ENCODE assay signal across 8 cellular contexts in genomic region chr1:145918144-145918991, GRCh38. TPM values are rescaled to one million over a fixed set of nuclear protein-coding genes. Genes with fewer than 3 reads are reported as not detected.
DNase-seq lines count a peak whose midpoint lies in the region; ATAC-seq, FAIRE-seq and TF ChIP-seq lines count a peak whose summit lies in the region.

TSS of gene PEX11B (minus strand) at chr1:145918717. CDS start at chr1:145918688, 29 bp downstream.

- H3K9me3 Mint-ChIP-seq in natural killer cell = no peaks in the 10 kb centered on the region

- FAIRE-seq in H54 (lab: Jason Lieb, UNC) = no peak

- H3K27ac Mint-ChIP-seq in natural killer cell = peak within 1 kb of the TSS; percentile 91 to 92

- intact Hi-C loops in natural killer cell (cut with micrococcal nuclease) = loop anchor here (2.0 kb wide), 3 partner anchors 46 to 120 kb away; partner anchors contain the start of genes ANKRD34A, PIAS3 and POLR3GL

- DNase-seq in Daoy (ENCODE audit: low read depth) (peak; percentile 84), H54 (ENCODE audit: insufficient read length, low spot score) (peak; percentile 57), LoVo (ENCODE audit: low spot score) (peak; percentile 86), RWPE1 (ENCODE audit: low spot score) (peak; percentile 87), fibroblast of mammary gland (ENCODE audit: low read depth) (peak; percentile 82), natural killer cell (peak; percentile 90)
- peak; percentile 85 to 89 for DNase-seq in activated T-helper 1 cell treated with anti-CD3 and anti-CD28 coated beads, Interleukin-2, amount 50 U/mL, for 16 hours (ENCODE audit: low read depth in 1 of 2, low spot score in 1 of 2)
- DNase-seq in stimulated activated naive CD4-positive, alpha-beta T cell treated with Interleukin-2 at 50 U/mL for 16 hours (lab: John Stamatoyannopoulos, UW) = peak; percentile 97

- peak within 1 kb of the TSS; percentile 92 for H3K27ac ChIP-seq in RWPE1

- peak; percentile 89 to 96 (median 89) for ATAC-seq in natural killer cell

- TF ChIP-seq POLR2A in H54 (IDR thresholded peaks at IDR 0.05; ENCODE audit: low read depth, low read length) = peak; percentile 72

- peak within 1 kb of the TSS; percentile 95 for H3K4me3 Mint-ChIP-seq in natural killer cell

- peak within 1 kb of the TSS; percentile 74 for H3K4me3 ChIP-seq in fibroblast of mammary gland (ENCODE audit: control insufficient read depth, low read depth, low read length)

- TF ChIP-seq CTCF in RWPE1 (conservative IDR thresholded peaks at IDR 0.05; ENCODE audit: low read depth) (no peak), fibroblast of mammary gland (conservative IDR thresholded peaks at IDR 0.05; ENCODE audit: control insufficient read depth, insufficient read depth, low read depth, low read length) (no peak), natural killer cell (IDR thresholded peaks at IDR 0.05) (no peak)

- CTCF ChIA-PET in RWPE1 (lab: Yijun Ruan, JAX) = interaction anchor here (1.1 to 1.7 kb wide), 3 partner anchors 9 to 73 kb away, joined by 3 to 6 read pairs (median 4); partner anchors contain the start of genes ITGA10, NUDT17 and RBM8A

- H3K27me3 Mint-ChIP-seq in natural killer cell (ENCODE audit: low read depth in 2 of 2) = no peaks in the 10 kb centered on the region

- H3K36me3 Mint-ChIP-seq in natural killer cell = peaks cover 16% of the 10 kb centered on the region

- POLR2A ChIA-PET in RWPE1 (lab: Yijun Ruan, JAX; ENCODE audit: low non-redundant PET) = no interaction called here

- peaks cover 33 to 43% of the 10 kb centered on the region in 2 donors for H3K4me1 Mint-ChIP-seq in natural killer cell

RNA-seq across cellular contexts. Expression of gene PEX11B, which starts in this region (rescaled TPM):
- total RNA-seq in Daoy (2014; rRNA removed; shearing (Covaris generic)) = 17.8 and 21.6 TPM in 2 replicates
- 10 to 100 TPM; 20.6 to 26.0 (median 24.9) TPM for total RNA-seq in natural killer cell

Comparison
In these comparisons a context has a peak if more than half of its experiments do, and no peak if none do; other contexts are left out.
1. Peak in every context shown above with its lines: DNase-seq, ATAC-seq, H3K4me3 ChIP-seq and H3K27ac ChIP-seq.